ENCODE assay signal across 22 cellular contexts in the genomic region with DNA sequence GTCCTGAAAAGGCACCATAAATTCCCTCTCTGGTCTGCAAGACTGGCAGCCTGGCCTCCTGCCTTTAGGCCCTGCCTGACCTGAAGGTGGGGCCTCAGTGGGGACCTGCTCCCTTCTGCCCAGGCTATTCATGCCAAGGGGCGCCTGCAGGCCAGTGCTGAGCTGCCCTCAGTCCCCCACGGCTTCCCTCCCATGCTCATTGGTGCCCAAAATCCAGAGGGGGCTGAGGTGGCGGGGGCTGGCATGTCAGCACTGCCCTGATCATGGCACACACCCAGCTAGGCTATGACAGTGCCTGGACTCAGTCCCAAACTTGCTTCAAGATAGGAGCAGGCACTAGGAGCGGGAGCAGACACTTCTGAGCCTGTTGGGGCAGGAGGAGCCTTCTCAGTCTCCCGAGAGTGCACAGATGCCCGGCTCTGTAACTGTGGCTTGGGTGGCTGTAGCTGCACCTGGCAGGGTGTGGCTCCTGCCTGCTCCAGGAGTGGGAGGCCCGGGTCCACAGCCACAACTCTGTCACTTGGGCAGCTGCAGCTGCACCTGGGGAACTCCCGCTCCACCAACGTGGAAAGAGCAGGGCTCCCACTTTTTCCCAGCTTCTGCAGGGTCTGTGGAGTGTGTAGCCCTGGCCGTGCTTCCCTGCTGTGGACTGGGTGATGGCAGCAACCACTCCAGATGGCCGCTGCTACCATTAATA. TPM values are rescaled to one million over a fixed set of nuclear protein-coding genes. Genes with fewer than 3 reads are reported as not detected.
DNase-seq lines count a peak whose midpoint lies in the region; ATAC-seq and TF ChIP-seq lines count a peak whose summit lies in the region.
"Had no signal": no experiment of that assay in that cellular context is flagged by ENCODE, and none has a peak within 500 bp of the region (broad histone marks: within the 10 kb centered on the region; RNA-seq: fewer than 3 reads in every experiment).

No MANE protein-coding gene starts in this region.

- intact Hi-C loops in left ventricle myocardium inferior (cut with micrococcal nuclease): no loop called here
- intact Hi-C loops in psoas muscle (cut with DNase I): no loop called here

- no peak overlapping the region for H3K9ac ChIP-seq in smooth muscle cell (ENCODE audit: low read depth)

- H3K36me3 ChIP-seq in left ventricle myocardium inferior (no peaks in the 10 kb centered on the region), psoas muscle (ENCODE audit: insufficient read depth in 1 of 2, low read depth in 1 of 2) (no peaks in the 10 kb centered on the region), smooth muscle cell (ENCODE audit: low read depth) (no peaks in the 10 kb centered on the region)
- H3K36me3 ChIP-seq: SJSA1 had no signal

- 84 to 89% (median 85%) methylated on average over 11 of the region's 11 CpGs for WGBS in psoas muscle, 3 donors
- WGBS in smooth muscle cell (ENCODE audit: low lambda C conversion rate): 92% methylated on average over 11 of the region's 11 CpGs

- no peak overlapping the region for H3K4me2 ChIP-seq in smooth muscle cell

- no peak overlapping the region for H2AFZ ChIP-seq in smooth muscle cell (ENCODE audit: low read depth)

- POLR2A ChIA-PET in RWPE1 (lab: Yijun Ruan, JAX; ENCODE audit: low non-redundant PET): no interaction called here

- TF ChIP-seq CTCF in RWPE1 (conservative IDR thresholded peaks at IDR 0.05; ENCODE audit: low read depth): no peak
- TF ChIP-seq CTCF in left ventricle myocardium inferior (IDR thresholded peaks at IDR 0.05; ENCODE audit: borderline replicate concordance): no peak
- no peak for TF ChIP-seq CTCF in psoas muscle (IDR thresholded peaks at IDR 0.05)
- TF ChIP-seq CTCF in smooth muscle cell (IDR thresholded peaks at IDR 0.05; ENCODE audit: borderline replicate concordance, insufficient read depth, poor library complexity, severe bottlenecking): no peak

- H3K79me2 ChIP-seq in smooth muscle cell (ENCODE audit: low read depth): no peaks in the 10 kb centered on the region

- peak in 3 of 4 donors; percentile 40 to 65 (median 58) for ATAC-seq in psoas muscle
- ATAC-seq: GM12878, HepG2, K562 had no signal

- CTCF ChIA-PET in RWPE1 (lab: Yijun Ruan, JAX): interaction anchor here (0.6 kb wide), 1 partner anchor 81 kb away, joined by 5 read pairs; no protein-coding TSS in a partner anchor

- H3K27ac ChIP-seq in RWPE1 (peak overlapping the region; percentile 42), left ventricle myocardium inferior (replicated peaks) (peak overlapping the region; percentile 71), psoas muscle (no peak overlapping the region), smooth muscle cell (ENCODE audit: low read depth) (no peak overlapping the region)
- H3K27ac ChIP-seq: 22Rv1, C4-2B, SJSA1 had no signal

- peak; percentile 39 for DNase-seq in DMS 273 (lab: John Stamatoyannopoulos, UW; ENCODE audit: unreplicated experiment)
- DNase-seq in DMS 273 treated with DMSO at 0.1 percent for 48 hours (lab: John Stamatoyannopoulos, UW): no peak
- DNase-seq in RWPE1 (ENCODE audit: low spot score): no peak
- DNase-seq in left ventricle myocardium inferior: peak; percentile 25
- no peak for DNase-seq in psoas muscle
- no peak for DNase-seq in smooth muscle cell (lab: John Stamatoyannopoulos, UW; ENCODE audit: unreplicated experiment)
- no peak for DNase-seq in GF-D8 (lab: John Stamatoyannopoulos, UW)
- no peak for DNase-seq in DMS79 (lab: John Stamatoyannopoulos, UW)
- DNase-seq: CD8-positive, alpha-beta memory T cell; MG63; NCI-H1417; NCI-H1694 treated with DMSO at 0.1 percent for 48 hours; NCI-H2081 treated with DMSO at 0.1 percent for 48 hours; NCI-H446 treated with DMSO at 0.1 percent for 48 hours; NCI-H69; NK-92 treated with Interleukin-12 subunit alpha and Interleukin-12 subunit beta, amount 100 ng/mL, for 24 hours had no signal

- H3K27me3 ChIP-seq in left ventricle myocardium inferior (ENCODE audit: low read depth) (no peaks in the 10 kb centered on the region), psoas muscle (ENCODE audit: insufficient read depth in 3 of 3, low read length in 2 of 3) (no peaks in the 10 kb centered on the region), smooth muscle cell (ENCODE audit: low read depth) (no peaks in the 10 kb centered on the region)
- H3K27me3 ChIP-seq: MG63, SJSA1 had no signal

- peaks cover 31% of the 10 kb centered on the region for H4K20me1 ChIP-seq in smooth muscle cell (ENCODE audit: low read depth)

- H3K4me3 ChIP-seq in left ventricle myocardium inferior (no peak overlapping the region), psoas muscle (no peak overlapping the region), smooth muscle cell (no peak overlapping the region)
- H3K4me3 ChIP-seq: GM12878, K562, MG63, SJSA1 had no signal

- H3K9me3 ChIP-seq in left ventricle myocardium inferior (replicated peaks) (peaks cover 20% of the 10 kb centered on the region), psoas muscle (peaks cover 6% of the 10 kb centered on the region), smooth muscle cell (replicated peaks; ENCODE audit: low read depth) (no peaks in the 10 kb centered on the region)
- H3K9me3 ChIP-seq: SJSA1 had no signal

- H3K4me1 ChIP-seq in left ventricle myocardium inferior (peaks cover 40% of the 10 kb centered on the region), psoas muscle (peaks cover 8% of the 10 kb centered on the region), smooth muscle cell (ENCODE audit: low read depth) (no peaks in the 10 kb centered on the region)
- H3K4me1 ChIP-seq: SJSA1 had no signal

- H3F3A ChIP-seq in smooth muscle cell (ENCODE audit: low read depth): no peaks in the 10 kb centered on the region

RNA-seq across cellular contexts. Expression of a gene that starts 49.0 kb away (rescaled TPM):
- total RNA-seq in left ventricle myocardium inferior (37.6 TPM), psoas muscle (10 to 100 TPM; 32.1 to 57.4 (median 41.3) TPM), smooth muscle cell (39.1 and 41.1 TPM in 2 replicates)
- polyA plus RNA-seq in psoas muscle (10 to 100 TPM; 71.1 to 87.2 (median 86.7) TPM), smooth muscle cell (55.3 and 71.2 TPM in 2 replicates)

RNA-seq across cellular contexts. Expression of a gene that starts 49.2 kb away (rescaled TPM):
- total RNA-seq in left ventricle myocardium inferior: 5.9 TPM
- total RNA-seq in psoas muscle: 1 to 10 TPM; 2.9 to 5.1 (median 3.8) TPM
- polyA plus RNA-seq in psoas muscle: 1 to 10 TPM; 4.7 to 7.6 (median 6.2) TPM
- total RNA-seq in smooth muscle cell: 25.3 and 28.9 TPM in 2 replicates
- 19.5 TPM in 2 replicates for polyA plus RNA-seq in smooth muscle cell

Comparison
In these comparisons a context has a peak if more than half of its experiments do, and no peak if none do; other contexts are left out.
1. DNase-seq: peak in DMS 273 (single experiment) and left ventricle myocardium inferior (single experiment); none in DMS 273 treated with DMSO at 0.1 percent for 48 hours (single experiment), RWPE1 (single experiment), psoas muscle (0 of 2), smooth muscle cell (single experiment), GF-D8 (single experiment) and DMS79 (single experiment).
2. H3K27ac ChIP-seq: peak in RWPE1 (single experiment) and left ventricle myocardium inferior (single experiment); none in psoas muscle (single experiment) and smooth muscle cell (single experiment).